17 cellular contexts compared by ENCODE assay signal in genomic region chr17:43670645-43671074, GRCh38. TPM values are rescaled to one million over a fixed set of nuclear protein-coding genes. Genes with fewer than 3 reads are reported as not detected.
DNase-seq lines count a peak whose midpoint lies in the region; ATAC-seq and TF ChIP-seq lines count a peak whose summit lies in the region.
"Had no signal": no experiment of that assay in that cellular context is flagged by ENCODE, and none has a peak within 500 bp of the region (broad histone marks: within the 10 kb centered on the region; RNA-seq: fewer than 3 reads in every experiment).

No MANE protein-coding gene starts in this region.

- no peak overlapping the region for H2BK5ac ChIP-seq in IMR-90 (ENCODE audit: low read depth, low read length, poor library complexity, severe bottlenecking)

- H3K4me3 ChIP-seq in IMR-90 (ENCODE audit: insufficient read depth, low read depth, low read length) (no peak overlapping the region), Panc1 (ENCODE audit: low read depth in 2 of 2, low read length in 2 of 2) (no peak overlapping the region), vagina (no peak overlapping the region)
- H3K4me3 ChIP-seq: K562 had no signal

- no peak overlapping the region for H3K18ac ChIP-seq in IMR-90 (ENCODE audit: low read depth, low read length)

- dilution Hi-C loops in IMR-90 (cut with HindIII; ENCODE audit: low sequenced_read_pairs, unreplicated experiment): no loop called here

- no peak for TF ChIP-seq RAD21 in IMR-90 (IDR thresholded peaks at IDR 0.05; ENCODE audit: low read length)

- H3K4me1 Mint-ChIP-seq in nephron: peaks cover 65% of the 10 kb centered on the region

- H3K9me3 ChIP-seq in IMR-90 (ENCODE audit: control insufficient read depth, insufficient read depth, low read length) (no peaks in the 10 kb centered on the region), Panc1 (ENCODE audit: control insufficient read depth, insufficient read depth, low read depth, low read length) (no peaks in the 10 kb centered on the region), vagina (no peaks in the 10 kb centered on the region)

- TF ChIP-seq POLR2A in IMR-90 (IDR thresholded peaks at IDR 0.05; ENCODE audit: low read depth, low read length) (no peak), vagina (IDR thresholded peaks at IDR 0.05) (no peak)

- H3K4me1 ChIP-seq in IMR-90 (ENCODE audit: control insufficient read depth, insufficient read depth, low read length) (peaks cover 7% of the 10 kb centered on the region), Panc1 (ENCODE audit: control insufficient read depth, insufficient read depth, low read length) (peaks cover 15% of the 10 kb centered on the region), vagina (peaks cover 33% of the 10 kb centered on the region)

- intact Hi-C loops in IMR-90 (cut with micrococcal nuclease): no loop called here
- intact Hi-C loops in Panc1 (cut with micrococcal nuclease; ENCODE audit: unreplicated experiment): no loop called here
- intact Hi-C loops in vagina (cut with DNase I): no loop called here

- no peak overlapping the region for H4K5ac ChIP-seq in IMR-90 (ENCODE audit: low read depth, low read length)

- DNase-seq in IMR-90 (no peak), Panc1 (ENCODE audit: low read depth, low spot score) (no peak), vagina (ENCODE audit: extremely low spot score in 2 of 2) (no peak), OCI-M1 (lab: John Stamatoyannopoulos, UW) (no peak), MV-4-11 (lab: John Stamatoyannopoulos, UW) (no peak), kidney tubule cell (ENCODE audit: low spot score) (no peak)
- DNase-seq: CD4-positive, CD25-positive, alpha-beta regulatory T cell; DMS 273 treated with DMSO at 0.1 percent for 48 hours; GOT3; NCI-H187 treated with DMSO at 0.1 percent for 48 hours; NK-92 treated with Interleukin-12 subunit alpha and Interleukin-12 subunit beta, amount 100 ng/mL, for 24 hours had no signal

- BruUV-seq in IMR-90 (replicated peaks; lab: Mats Ljungman, UMichigan): no TSS peak
- no TSS peak for BruUV-seq in Panc1 (replicated peaks; lab: Mats Ljungman, UMichigan)

- no peak overlapping the region for H3K14ac ChIP-seq in IMR-90 (replicated peaks; ENCODE audit: low read depth, low read length)

- no peak overlapping the region for H4K8ac ChIP-seq in IMR-90 (ENCODE audit: low read depth in 2 of 2, low read length in 2 of 2)

- H2AK9ac ChIP-seq in IMR-90 (replicated peaks; ENCODE audit: low read depth, low read length, poor library complexity): no peak overlapping the region

- POLR2A ChIA-PET in IMR-90 (lab: Charles Lee; ENCODE audit: unreplicated experiment) (no interaction called here), Panc1 (lab: Charles Lee) (no interaction called here)

- H3K4me2 ChIP-seq in IMR-90 (ENCODE audit: low read depth, low read length): no peak overlapping the region

- no CpG with 5 or more reads among the region's 1 CpG for WGBS in IMR-90 (ENCODE audit: extremely low coverage in 2 of 2, insufficient read length in 1 of 2), 2 experiments

- ATAC-seq in IMR-90 (ENCODE audit: low read depth) (no peak), Panc1 (peak; percentile 15; the same call in 1 of the 2 replicates)
- ATAC-seq: HCT116, K562 had no signal

- no peaks in the 10 kb centered on the region for H3K36me3 ChIP-seq in IMR-90 (ENCODE audit: control insufficient read depth, insufficient read depth, low read length)
- no peaks in the 10 kb centered on the region for H3K36me3 ChIP-seq in Panc1 (ENCODE audit: control insufficient read depth, insufficient read depth, low read length)
- H3K36me3 ChIP-seq in vagina: no peaks in the 10 kb centered on the region

- H4K91ac ChIP-seq in IMR-90 (ENCODE audit: insufficient read depth, low read depth, low read length): no peak overlapping the region

- no peaks in the 10 kb centered on the region for H3K36me3 Mint-ChIP-seq in nephron (ENCODE audit: low read depth)
- H3K36me3 Mint-ChIP-seq: CD4-positive, CD25-positive, alpha-beta regulatory T cell had no signal

- H2BK20ac ChIP-seq in IMR-90 (ENCODE audit: low read depth, low read length): peak overlapping the region; percentile 17; the same call in 1 of the 2 replicates

- H2BK120ac ChIP-seq in IMR-90 (ENCODE audit: low read depth, low read length): no peak overlapping the region

- H3K79me1 ChIP-seq in IMR-90 (ENCODE audit: low read depth in 1 of 2, low read length in 2 of 2): no peaks in the 10 kb centered on the region

- H3K9me1 ChIP-seq in IMR-90 (ENCODE audit: insufficient read depth, low read length): peaks cover 4% of the 10 kb centered on the region; the same call in 1 of the 2 replicates

- CTCF ChIA-PET in IMR-90 (lab: Yijun Ruan, JAX): interaction anchor here (0.6 to 2.9 kb wide), 2 partner anchors 30 to 94 kb away, joined by 3 to 7 read pairs; no protein-coding TSS in a partner anchor
- CTCF ChIA-PET in Panc1 (lab: Charles Lee): no interaction called here

- no peak overlapping the region for H3K4ac ChIP-seq in IMR-90 (ENCODE audit: low read depth, low read length)

- H3K9me3 Mint-ChIP-seq in nephron: no peaks in the 10 kb centered on the region
- H3K9me3 Mint-ChIP-seq: CD4-positive, CD25-positive, alpha-beta regulatory T cell had no signal

- H3K9ac ChIP-seq in IMR-90 (ENCODE audit: low read depth, low read length): no peak overlapping the region

- peaks cover 20% of the 10 kb centered on the region for H3K27me3 Mint-ChIP-seq in nephron (ENCODE audit: low read depth)
- H3K27me3 Mint-ChIP-seq: CD4-positive, CD25-positive, alpha-beta regulatory T cell had no signal

- H3K27ac ChIP-seq in IMR-90 (ENCODE audit: insufficient read depth, low read length) (no peak overlapping the region), Panc1 (ENCODE audit: low read length) (peak overlapping the region; percentile 23; the same call in 1 of the 2 replicates), vagina (peak overlapping the region; percentile 5)

- H2AFZ ChIP-seq in IMR-90 (replicated peaks; ENCODE audit: low read length, poor library complexity): no peak overlapping the region

- in situ Hi-C loops in IMR-90 (cut with MboI; ENCODE audit: low sequenced_read_pairs): loop anchor here (5.0 kb wide), 2 partner anchors 93 to 148 kb away; no protein-coding TSS in a partner anchor
- in situ Hi-C loops in Panc1 (cut with HindIII; ENCODE audit: low pct_unique_long_range_greater_than_20kb, low sequenced_read_pairs): no loop called here

- H3K27me3 ChIP-seq in IMR-90 (ENCODE audit: control insufficient read depth, insufficient read depth, low read length): no peaks in the 10 kb centered on the region; the same call in 1 of the 2 replicates
- H3K27me3 ChIP-seq in Panc1 (ENCODE audit: control insufficient read depth, insufficient read depth, low read length): no peaks in the 10 kb centered on the region
- no peaks in the 10 kb centered on the region for H3K27me3 ChIP-seq in vagina

- no peak overlapping the region for H3K4me3 Mint-ChIP-seq in nephron
- H3K4me3 Mint-ChIP-seq: CD4-positive, CD25-positive, alpha-beta regulatory T cell had no signal

- no peak overlapping the region; the same call in 1 of the 2 replicates for H2AK5ac ChIP-seq in IMR-90 (ENCODE audit: low read depth, low read length)

- H2BK15ac ChIP-seq in IMR-90 (ENCODE audit: low read depth, low read length): no peak overlapping the region

- no peak overlapping the region for H3K23ac ChIP-seq in IMR-90 (ENCODE audit: low read depth, low read length)

- H3K56ac ChIP-seq in IMR-90 (ENCODE audit: extremely low read depth, insufficient read depth, low read length): no peak overlapping the region

- no peaks in the 10 kb centered on the region for H4K20me1 ChIP-seq in IMR-90 (ENCODE audit: insufficient read depth, low read length)

- H3K27ac Mint-ChIP-seq in nephron: peak overlapping the region; percentile 74 to 85 (median 78)

- TF ChIP-seq CTCF in IMR-90 (conservative IDR thresholded peaks at IDR 0.05; ENCODE audit: low read depth, low read length) (no peak), Panc1 (IDR thresholded peaks at IDR 0.05) (no peak), nephron (IDR thresholded peaks at IDR 0.05; ENCODE audit: unreplicated experiment in 3 of 3) (no peak), vagina (IDR thresholded peaks at IDR 0.05) (no peak)

TF ChIP-seq in IMR-90, 13 proteins besides CTCF, POLR2A, EP300 and RAD21 (continues in another document):
- TF ChIP-seq ELK1 (IDR thresholded peaks at IDR 0.05; ENCODE audit: borderline replicate concordance, low read depth, low read length): no peak
- TF ChIP-seq MAZ (IDR thresholded peaks at IDR 0.05; ENCODE audit: borderline replicate concordance, low read depth, low read length): no peak
- no peak for TF ChIP-seq BHLHE40 (IDR thresholded peaks at IDR 0.05; ENCODE audit: low read depth, low read length)
- TF ChIP-seq MXI1 (IDR thresholded peaks at IDR 0.05; ENCODE audit: borderline replicate concordance, low read depth, low read length): no peak
- no peak for TF ChIP-seq CHD1 (IDR thresholded peaks at IDR 0.05; ENCODE audit: low read depth, low read length)
- TF ChIP-seq NFE2L2 (IDR thresholded peaks at IDR 0.05; ENCODE audit: low read depth, low read length): no peak
- TF ChIP-seq SMC3 (IDR thresholded peaks at IDR 0.05; ENCODE audit: low read depth, low read length): no peak
- no peak for TF ChIP-seq MAFK (IDR thresholded peaks at IDR 0.05; ENCODE audit: low read depth, low read length)
- TF ChIP-seq FOS (IDR thresholded peaks at IDR 0.05; ENCODE audit: low read depth, low read length): no peak
- no peak for TF ChIP-seq USF2 (IDR thresholded peaks at IDR 0.05; ENCODE audit: low read depth, low read length)

RNA-seq across cellular contexts. Expression of gene MEOX1, which starts 8.9 kb away (rescaled TPM):
- 0.72 and 0.83 TPM in 2 replicates for total RNA-seq in IMR-90 (2012; rRNA removed)
- polyA plus RNA-seq in IMR-90 (2012; rRNA removed): 0.48 and 0.52 TPM in 2 replicates
- polyA plus RNA-seq in IMR-90 (2012; cell fraction: cytosol; rRNA removed): 0.40 and 0.52 TPM in 2 replicates
- 0.32 and 0.38 TPM in 2 replicates for polyA plus RNA-seq in IMR-90 (2012; cell fraction: nucleus; rRNA removed; ENCODE audit: low replicate concordance)
- 0.21 TPM for total RNA-seq in Panc1 (2021; ENCODE audit: unreplicated experiment)
- 0.24 TPM for polyA plus RNA-seq in Panc1 (2012; ENCODE audit: insufficient read length)
- 4.7 TPM for total RNA-seq in vagina
- total RNA-seq: K562, LHCN-M2, NCI-H460 had no signal
- polyA plus RNA-seq: BJ, K562 had no signal
